ENCODE assay signal across 1 cellular context in the genomic region with DNA sequence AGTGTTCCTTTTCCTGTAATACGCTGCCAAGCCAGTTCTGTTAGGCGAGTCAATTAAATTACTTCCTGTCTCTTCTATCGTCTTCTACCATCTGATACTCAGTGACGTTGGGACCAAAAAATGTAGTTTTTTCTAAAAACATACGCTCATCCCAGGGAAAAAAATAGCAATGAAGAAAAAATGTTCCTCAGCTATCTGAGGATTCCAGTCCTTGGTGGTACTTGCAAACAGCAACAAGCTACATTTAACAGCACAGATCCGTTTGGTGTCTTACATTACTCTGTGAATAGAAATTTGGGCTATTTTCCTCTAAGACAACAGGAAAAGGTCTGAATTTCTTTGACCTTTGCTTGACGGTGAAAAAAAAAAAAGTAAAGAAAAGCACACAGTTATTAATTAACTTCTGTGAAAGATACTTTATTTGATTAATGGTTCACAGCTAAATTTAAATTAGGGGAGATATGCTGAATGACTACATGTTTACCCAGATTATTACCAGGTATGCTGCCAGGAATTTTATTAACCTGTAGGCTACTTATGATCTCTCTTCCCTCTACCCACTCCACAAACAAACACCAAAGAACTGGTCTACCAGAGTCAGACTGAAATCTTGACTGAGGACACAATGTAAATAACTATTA.
TF ChIP-seq lines count a peak whose summit lies in the region.

No MANE protein-coding gene starts in this region.

TF ChIP-seq in SK-N-SH, 30 proteins besides CTCF, POLR2A, EP300 and RAD21 (continued from another document):
- TF ChIP-seq, protein P1, sequence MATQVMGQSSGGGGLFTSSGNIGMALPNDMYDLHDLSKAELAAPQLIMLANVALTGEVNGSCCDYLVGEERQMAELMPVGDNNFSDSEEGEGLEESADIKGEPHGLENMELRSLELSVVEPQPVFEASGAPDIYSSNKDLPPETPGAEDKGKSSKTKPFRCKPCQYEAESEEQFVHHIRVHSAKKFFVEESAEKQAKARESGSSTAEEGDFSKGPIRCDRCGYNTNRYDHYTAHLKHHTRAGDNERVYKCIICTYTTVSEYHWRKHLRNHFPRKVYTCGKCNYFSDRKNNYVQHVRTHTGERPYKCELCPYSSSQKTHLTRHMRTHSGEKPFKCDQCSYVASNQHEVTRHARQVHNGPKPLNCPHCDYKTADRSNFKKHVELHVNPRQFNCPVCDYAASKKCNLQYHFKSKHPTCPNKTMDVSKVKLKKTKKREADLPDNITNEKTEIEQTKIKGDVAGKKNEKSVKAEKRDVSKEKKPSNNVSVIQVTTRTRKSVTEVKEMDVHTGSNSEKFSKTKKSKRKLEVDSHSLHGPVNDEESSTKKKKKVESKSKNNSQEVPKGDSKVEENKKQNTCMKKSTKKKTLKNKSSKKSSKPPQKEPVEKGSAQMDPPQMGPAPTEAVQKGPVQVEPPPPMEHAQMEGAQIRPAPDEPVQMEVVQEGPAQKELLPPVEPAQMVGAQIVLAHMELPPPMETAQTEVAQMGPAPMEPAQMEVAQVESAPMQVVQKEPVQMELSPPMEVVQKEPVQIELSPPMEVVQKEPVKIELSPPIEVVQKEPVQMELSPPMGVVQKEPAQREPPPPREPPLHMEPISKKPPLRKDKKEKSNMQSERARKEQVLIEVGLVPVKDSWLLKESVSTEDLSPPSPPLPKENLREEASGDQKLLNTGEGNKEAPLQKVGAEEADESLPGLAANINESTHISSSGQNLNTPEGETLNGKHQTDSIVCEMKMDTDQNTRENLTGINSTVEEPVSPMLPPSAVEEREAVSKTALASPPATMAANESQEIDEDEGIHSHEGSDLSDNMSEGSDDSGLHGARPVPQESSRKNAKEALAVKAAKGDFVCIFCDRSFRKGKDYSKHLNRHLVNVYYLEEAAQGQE (IDR thresholded peaks at IDR 0.05; ENCODE audit: low read depth, low read length): no peak
- TF ChIP-seq SIN3A (IDR thresholded peaks at IDR 0.05; ENCODE audit: borderline replicate concordance, low read depth, low read length) (peak; percentile 52; the same call in 1 of the 2 replicates), TEAD4 (IDR thresholded peaks at IDR 0.05; ENCODE audit: borderline replicate concordance, insufficient read depth) (peak; percentile 94), RXRA (IDR thresholded peaks at IDR 0.05; ENCODE audit: borderline replicate concordance, low read depth) (peak; percentile 91), POLR2AphosphoS5 (IDR thresholded peaks at IDR 0.05; ENCODE audit: low read depth, low read length) (peak; percentile 73; the same call in 1 of the 2 replicates)
- TF ChIP-seq, protein P2, sequence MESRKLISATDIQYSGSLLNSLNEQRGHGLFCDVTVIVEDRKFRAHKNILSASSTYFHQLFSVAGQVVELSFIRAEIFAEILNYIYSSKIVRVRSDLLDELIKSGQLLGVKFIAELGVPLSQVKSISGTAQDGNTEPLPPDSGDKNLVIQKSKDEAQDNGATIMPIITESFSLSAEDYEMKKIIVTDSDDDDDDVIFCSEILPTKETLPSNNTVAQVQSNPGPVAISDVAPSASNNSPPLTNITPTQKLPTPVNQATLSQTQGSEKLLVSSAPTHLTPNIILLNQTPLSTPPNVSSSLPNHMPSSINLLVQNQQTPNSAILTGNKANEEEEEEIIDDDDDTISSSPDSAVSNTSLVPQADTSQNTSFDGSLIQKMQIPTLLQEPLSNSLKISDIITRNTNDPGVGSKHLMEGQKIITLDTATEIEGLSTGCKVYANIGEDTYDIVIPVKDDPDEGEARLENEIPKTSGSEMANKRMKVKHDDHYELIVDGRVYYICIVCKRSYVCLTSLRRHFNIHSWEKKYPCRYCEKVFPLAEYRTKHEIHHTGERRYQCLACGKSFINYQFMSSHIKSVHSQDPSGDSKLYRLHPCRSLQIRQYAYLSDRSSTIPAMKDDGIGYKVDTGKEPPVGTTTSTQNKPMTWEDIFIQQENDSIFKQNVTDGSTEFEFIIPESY (IDR thresholded peaks at IDR 0.05; ENCODE audit: borderline replicate concordance, low read depth): no peak
